Comparison of ENCODE assay signal across 20 cellular contexts in genomic region chr13:75544681-75545333, GRCh38. TPM values are rescaled to one million over a fixed set of nuclear protein-coding genes. Genes with fewer than 3 reads are reported as not detected.
DNase-seq lines count a peak whose midpoint lies in the region; ATAC-seq, FAIRE-seq and TF ChIP-seq lines count a peak whose summit lies in the region.
"Had no signal": no experiment of that assay in that cellular context is flagged by ENCODE, and none has a peak within 500 bp of the region (broad histone marks: within the 10 kb centered on the region; RNA-seq: fewer than 3 reads in every experiment).

No MANE protein-coding gene starts in this region.

- 0 out of 2 replicates have a peak overlapping the region, but pooled peaks have one; percentile 22 for H3K27ac Mint-ChIP-seq in HFFc6
- H3K27ac Mint-ChIP-seq in activated CD8-positive, alpha-beta T cell treated with anti-CD3 and anti-CD28 coated beads for 36 hours, result no peak overlapping the region
- H3K27ac Mint-ChIP-seq: activated CD4-positive, alpha-beta T cell treated with anti-CD3 and anti-CD28 coated beads for 36 hours; activated T-cell treated with anti-CD3 and anti-CD28 coated beads, Interleukin-2, amount 50 U/mL, for 24 hours; mesothelial cell of epicardium had no signal

- DNase-seq in HFFc6 (peak; percentile 80), amniotic epithelial cell (ENCODE audit: low read depth) (peak; percentile 97), iris pigment epithelial cell (ENCODE audit: low read depth) (peak; percentile 97), posterior cingulate gyrus (no peak), H54 (ENCODE audit: insufficient read length, low spot score) (no peak)
- no peak for DNase-seq in activated CD8-positive, alpha-beta T cell treated with anti-CD3 and anti-CD28 coated beads for 36 hours
- DNase-seq: ACHN; activated CD4-positive, alpha-beta T cell treated with anti-CD3 and anti-CD28 coated beads for 36 hours; activated T-cell treated with anti-CD3 and anti-CD28 coated beads, Interleukin-2, amount 50 U/mL, for 24 hours; cortex of kidney; NCI-H1436 treated with DMSO at 0.1 percent for 48 hours; occipital lobe; OCI-M1; spleen; stomach; T-helper 1 cell had no signal

- peak overlapping the region; percentile 21; the same call in 1 of the 2 replicates for H3K27ac ChIP-seq in ACC112 (ENCODE audit: low read depth, low read length)
- H3K27ac ChIP-seq: spleen, stomach had no signal

- no peak for ATAC-seq in activated CD8-positive, alpha-beta T cell treated with anti-CD3 and anti-CD28 coated beads for 36 hours
- ATAC-seq in GM18868 (IDR thresholded peaks at IDR 0.05; ENCODE audit: unreplicated experiment), result no peak
- ATAC-seq: activated CD4-positive, alpha-beta T cell treated with anti-CD3 and anti-CD28 coated beads for 36 hours; esophagus mucosa had no signal

- peaks cover 21% of the 10 kb centered on the region for H3K4me1 ChIP-seq in ACC112 (ENCODE audit: control insufficient read depth, insufficient read depth, low read length, unreplicated experiment)

- CTCF ChIA-PET in activated CD8-positive, alpha-beta T cell treated with anti-CD3 and anti-CD28 coated beads for 36 hours (lab: Charles Lee), result no interaction called here

- no peak for FAIRE-seq in H54 (lab: Jason Lieb, UNC)

- no peak for TF ChIP-seq POLR2A in H54 (IDR thresholded peaks at IDR 0.05; ENCODE audit: low read depth, low read length)

- POLR2A ChIA-PET in activated CD8-positive, alpha-beta T cell treated with anti-CD3 and anti-CD28 coated beads for 36 hours (lab: Charles Lee), result no interaction called here

- peaks cover 37% of the 10 kb centered on the region for H3K4me1 Mint-ChIP-seq in HFFc6 (ENCODE audit: low read depth)
- H3K4me1 Mint-ChIP-seq in activated CD8-positive, alpha-beta T cell treated with anti-CD3 and anti-CD28 coated beads for 36 hours (ENCODE audit: low read depth), result peaks cover 9% of the 10 kb centered on the region

- TF ChIP-seq CTCF in HFFc6 (IDR thresholded peaks at IDR 0.05), result no peak
- no peak for TF ChIP-seq CTCF in activated CD8-positive, alpha-beta T cell treated with anti-CD3 and anti-CD28 coated beads for 36 hours (IDR thresholded peaks at IDR 0.05)

- H3K27me3 ChIP-seq in ACC112 (ENCODE audit: insufficient read depth, low read length), result no peaks in the 10 kb centered on the region
- H3K27me3 ChIP-seq: spleen, stomach had no signal

- no peaks in the 10 kb centered on the region; the same call in 1 of the 2 replicates for H3K27me3 Mint-ChIP-seq in HFFc6 (ENCODE audit: insufficient read depth)
- no peaks in the 10 kb centered on the region for H3K27me3 Mint-ChIP-seq in activated CD8-positive, alpha-beta T cell treated with anti-CD3 and anti-CD28 coated beads for 36 hours
- H3K27me3 Mint-ChIP-seq: activated CD4-positive, alpha-beta T cell treated with anti-CD3 and anti-CD28 coated beads for 36 hours; activated T-cell treated with anti-CD3 and anti-CD28 coated beads, Interleukin-2, amount 50 U/mL, for 24 hours had no signal

- H2AFZ ChIP-seq in ACC112 (ENCODE audit: low read length, unreplicated experiment), result no peak overlapping the region

- H3K79me2 ChIP-seq in ACC112 (ENCODE audit: control insufficient read depth, insufficient read depth, low read length, unreplicated experiment), result no peaks in the 10 kb centered on the region

- no peaks in the 10 kb centered on the region for H3K36me3 Mint-ChIP-seq in HFFc6 (ENCODE audit: low read depth)
- H3K36me3 Mint-ChIP-seq in activated CD8-positive, alpha-beta T cell treated with anti-CD3 and anti-CD28 coated beads for 36 hours (ENCODE audit: low read depth), result no peaks in the 10 kb centered on the region
- H3K36me3 Mint-ChIP-seq: mesothelial cell of epicardium had no signal

- H3K4me3 ChIP-seq in ACC112 (ENCODE audit: low read depth, low read length), result no peak overlapping the region
- H3K4me3 ChIP-seq: spleen, stomach had no signal

- H3K9me3 Mint-ChIP-seq in HFFc6, result no peaks in the 10 kb centered on the region
- no peaks in the 10 kb centered on the region for H3K9me3 Mint-ChIP-seq in activated CD8-positive, alpha-beta T cell treated with anti-CD3 and anti-CD28 coated beads for 36 hours
- H3K9me3 Mint-ChIP-seq: activated T-cell treated with anti-CD3 and anti-CD28 coated beads, Interleukin-2, amount 50 U/mL, for 24 hours; mesothelial cell of epicardium had no signal

- no peak overlapping the region; the same call in 1 of the 2 replicates for H3K4me3 Mint-ChIP-seq in HFFc6
- H3K4me3 Mint-ChIP-seq in activated CD8-positive, alpha-beta T cell treated with anti-CD3 and anti-CD28 coated beads for 36 hours, result no peak overlapping the region
- H3K4me3 Mint-ChIP-seq: activated CD4-positive, alpha-beta T cell treated with anti-CD3 and anti-CD28 coated beads for 36 hours; activated T-cell treated with anti-CD3 and anti-CD28 coated beads, Interleukin-2, amount 50 U/mL, for 24 hours; mesothelial cell of epicardium had no signal

- no peaks in the 10 kb centered on the region for H3K36me3 ChIP-seq in ACC112 (ENCODE audit: insufficient read depth, low read length)
- H3K36me3 ChIP-seq: spleen, stomach had no signal

- intact Hi-C loops in activated CD8-positive, alpha-beta T cell treated with anti-CD3 and anti-CD28 coated beads for 36 hours (cut with micrococcal nuclease), result loop anchor here (5.0 to 10.0 kb wide), 2 partner anchors 63 to 170 kb away; partner anchors contain the start of gene TBC1D4
- intact Hi-C loops in posterior cingulate gyrus (cut with DNase I), result loop anchor here (5.0 kb wide), 1 partner anchor 63 kb away; the partner anchor contains the start of gene TBC1D4

RNA-seq across cellular contexts. Expression of gene UCHL3, which starts 4.8 kb away (rescaled TPM):
- 10 to 100 TPM; 51.4 to 67.4 (median 54.4) TPM for total RNA-seq in HFFc6 (2021; fragmentation: NEBNext Ultra II Directional; extraction: Animal tissue kit (Norgen Biotek cat#: 25700))
- 10 to 100 TPM; 32.9 to 36.4 TPM for total RNA-seq in activated CD8-positive, alpha-beta T cell treated with anti-CD3 and anti-CD28 coated beads for 36 hours

RNA-seq across cellular contexts. Expression of gene COMMD6, which starts 7.2 kb away (rescaled TPM):
- 100 to 1,000 TPM; 142 to 177 (median 152) TPM for total RNA-seq in HFFc6 (2021; fragmentation: NEBNext Ultra II Directional; extraction: Animal tissue kit (Norgen Biotek cat#: 25700))
- total RNA-seq in activated CD8-positive, alpha-beta T cell treated with anti-CD3 and anti-CD28 coated beads for 36 hours, result 100 to 1,000 TPM; 114 to 116 TPM

Comparison
In these comparisons a context has a peak if more than half of its experiments do, and no peak if none do; other contexts are left out.
1. DNase-seq: peak in HFFc6 (single experiment), amniotic epithelial cell (single experiment) and iris pigment epithelial cell (single experiment); none in activated CD8-positive, alpha-beta T cell treated with anti-CD3 and anti-CD28 coated beads for 36 hours (single experiment), posterior cingulate gyrus (0 of 10) and H54 (single experiment).